Comparison of ENCODE assay signal across 35 cellular contexts in genomic region chr15:70956596-70956995, GRCh38.
"Had no signal": no experiment of that assay in that cellular context is flagged by ENCODE, and none has a peak within 500 bp of the region (broad histone marks: within the 10 kb centered on the region; RNA-seq: fewer than 3 reads in every experiment).

No MANE protein-coding gene starts in this region.

- H2AFZ ChIP-seq: hepatocyte had no signal

- H3K4me1 Mint-ChIP-seq: activated naive CD8-positive, alpha-beta T cell treated with anti-CD3 and anti-CD28 coated beads for 36 hours; endodermal cell; nephron; stimulated activated memory B cell treated with anti-CD40 and anti-IgM and Interleukin-4, amounts not matched to agents 10 μg/mL and 1 μg/mL and 100 μg/mL, for 72 hours; stimulated activated naive CD8-positive, alpha-beta T cell treated with anti-CD3 and anti-CD28 coated beads, Interleukin-15, amount 100 ng/mL, for 72 hours; T-helper 17 cell had no signal

- H3K9me3 ChIP-seq: neutrophil, ovary had no signal

- H3K4me2 ChIP-seq: hepatocyte had no signal

- H3K27me3 Mint-ChIP-seq: dendritic cell treated with granulocyte-macrophage colony-stimulating factor and Interleukin-4, amounts not matched to agents 40 ng/mL and 50 ng/mL, for 4 days; progenitor cell of endocrine pancreas; type B pancreatic cell had no signal

- H3K4me3 ChIP-seq: ascending aorta, esophagus muscularis mucosa, gastroesophageal sphincter, hepatocyte, ovary, uterus had no signal

- H3K27me3 ChIP-seq: ascending aorta, brain microvascular endothelial cell, esophagus muscularis mucosa, gastroesophageal sphincter, hepatocyte, ovary, uterus had no signal

- H3K36me3 ChIP-seq: ascending aorta, brain microvascular endothelial cell, esophagus muscularis mucosa, gastroesophageal sphincter, neutrophil, ovary, uterus, WERI-Rb-1 had no signal

- H3K4me3 Mint-ChIP-seq: activated naive CD4-positive, alpha-beta T cell treated with anti-CD3 and anti-CD28 coated beads for 36 hours; activated naive CD8-positive, alpha-beta T cell treated with anti-CD3 and anti-CD28 coated beads for 36 hours; dendritic cell treated with granulocyte-macrophage colony-stimulating factor and Interleukin-4, amounts not matched to agents 40 ng/mL and 50 ng/mL, for 4 days; endodermal cell; nephron; stimulated activated memory B cell treated with anti-CD40 and anti-IgM and Interleukin-4, amounts not matched to agents 10 μg/mL and 1 μg/mL and 100 μg/mL, for 72 hours; stimulated activated naive CD8-positive, alpha-beta T cell treated with anti-CD3 and anti-CD28 coated beads, Interleukin-15, amount 100 ng/mL, for 72 hours; T-helper 17 cell; type B pancreatic cell had no signal

- H3K27ac Mint-ChIP-seq: activated naive CD4-positive, alpha-beta T cell treated with anti-CD3 and anti-CD28 coated beads for 36 hours; activated naive CD8-positive, alpha-beta T cell treated with anti-CD3 and anti-CD28 coated beads for 36 hours; dendritic cell treated with granulocyte-macrophage colony-stimulating factor and Interleukin-4, amounts not matched to agents 40 ng/mL and 50 ng/mL, for 4 days; endodermal cell; nephron; progenitor cell of endocrine pancreas; stimulated activated memory B cell treated with anti-CD40 and anti-IgM and Interleukin-4, amounts not matched to agents 10 μg/mL and 1 μg/mL and 100 μg/mL, for 72 hours; stimulated activated naive CD8-positive, alpha-beta T cell treated with anti-CD3 and anti-CD28 coated beads, Interleukin-15, amount 100 ng/mL, for 72 hours; T-helper 17 cell; type B pancreatic cell had no signal

- H3K4me1 ChIP-seq: ascending aorta, uterus had no signal

- ATAC-seq: activated CD4-positive, CD25-positive, alpha-beta regulatory T cell treated with anti-CD3 and anti-CD28 coated beads, Interleukin-2, amount 50 U/mL, for 24 hours; gastroesophageal sphincter; left cardiac atrium; left ventricle myocardium superior; sciatic nerve; stimulated activated memory B cell treated with anti-CD40 and anti-IgM and Interleukin-4, amounts not matched to agents 10 μg/mL and 1 μg/mL and 100 μg/mL, for 72 hours; stimulated activated naive CD8-positive, alpha-beta T cell treated with anti-CD3 and anti-CD28 coated beads, Interleukin-15, amount 100 ng/mL, for 72 hours; T-helper 17 cell had no signal

- H3K27ac ChIP-seq: ascending aorta, brain microvascular endothelial cell, esophagus muscularis mucosa, gastroesophageal sphincter, hepatocyte, neutrophil, ovary, uterus, WERI-Rb-1 had no signal

- DNase-seq: activated CD4-positive, alpha-beta T cell treated with anti-CD3 and anti-CD28 coated beads for 48 hours; activated CD4-positive, alpha-beta T cell treated with anti-CD3 and anti-CD28 coated beads, Interleukin-2, amount 50 U/mL, for 48 hours; activated CD8-positive, alpha-beta memory T cell treated with anti-CD3 and anti-CD28 coated beads for 24 hours; activated effector memory CD4-positive, alpha-beta T cell treated with Interleukin-2 at 50 U/mL for 16 hours; activated naive CD4-positive, alpha-beta T cell treated with anti-CD3 and anti-CD28 coated beads for 36 hours; activated naive CD8-positive, alpha-beta T cell treated with anti-CD3 and anti-CD28 coated beads for 36 hours; brain microvascular endothelial cell; endodermal cell; left cardiac atrium; left ventricle myocardium superior; mammary epithelial cell; ovary; retina; small intestine; stimulated activated CD4-positive, alpha-beta T cell treated with anti-CD3 and anti-CD28 coated beads, Interleukin-1b, Interleukin-23, amount 100 ng/mL, for 48 hours; stimulated activated CD4-positive, alpha-beta T cell treated with anti-CD3 and anti-CD28 coated beads, Interleukin-4, amount 100 ng/mL, for 4 hours; stimulated activated CD8-positive, alpha-beta memory T cell treated with anti-CD3 and anti-CD28 coated beads, Interleukin-4, amount 100 ng/mL, for 48 hours; stimulated activated naive CD8-positive, alpha-beta T cell treated with anti-CD3 and anti-CD28 coated beads, Interleukin-15, amount 100 ng/mL, for 72 hours; substantia nigra; T-helper 17 cell; T1000; uterus; WERI-Rb-1 had no signal

- H3K9me3 Mint-ChIP-seq: activated naive CD8-positive, alpha-beta T cell treated with anti-CD3 and anti-CD28 coated beads for 36 hours had no signal

- H3K36me3 Mint-ChIP-seq: activated naive CD8-positive, alpha-beta T cell treated with anti-CD3 and anti-CD28 coated beads for 36 hours; stimulated activated memory B cell treated with anti-CD40 and anti-IgM and Interleukin-4, amounts not matched to agents 10 μg/mL and 1 μg/mL and 100 μg/mL, for 72 hours; type B pancreatic cell had no signal
